8 cellular contexts compared by ENCODE assay signal in genomic region chr2:68466778-68467076, GRCh38. TPM values are rescaled to one million over a fixed set of nuclear protein-coding genes. Genes with fewer than 3 reads are reported as not detected.
DNase-seq lines count a peak whose midpoint lies in the region; ATAC-seq, FAIRE-seq and TF ChIP-seq lines count a peak whose summit lies in the region.

No MANE protein-coding gene starts in this region.

- FAIRE-seq in HTR-8/SVneo (lab: Jason Lieb, UNC): no peak

- H3K4me1 ChIP-seq in MM.1S (ENCODE audit: low read length) (peaks cover 26% of the 10 kb centered on the region), endodermal cell (ENCODE audit: control insufficient read depth, insufficient read depth, low read length) (peaks cover 6% of the 10 kb centered on the region)

- H4K20me1 ChIP-seq in MM.1S (ENCODE audit: insufficient read depth, low read length): no peaks in the 10 kb centered on the region

- ATAC-seq in GM21576 (IDR thresholded peaks at IDR 0.05; ENCODE audit: unreplicated experiment) (peak; percentile 23), GM19035 (IDR thresholded peaks at IDR 0.05; ENCODE audit: unreplicated experiment) (no peak)

- no peaks in the 10 kb centered on the region for H3K9me2 ChIP-seq in MM.1S (replicated peaks; ENCODE audit: insufficient read depth, low read length)

- H3K4me1 Mint-ChIP-seq in endodermal cell (peaks cover 29% of the 10 kb centered on the region), nephron progenitor cell (peaks cover 48% of the 10 kb centered on the region)

- H3K27ac ChIP-seq in MM.1S (ENCODE audit: low read length) (peak overlapping the region; percentile 69; the same call in 1 of the 2 replicates), endodermal cell (ENCODE audit: low read depth, low read length) (no peak overlapping the region)

- H3K9me3 ChIP-seq in MM.1S (replicated peaks; ENCODE audit: insufficient read depth, low read length): no peaks in the 10 kb centered on the region
- H3K9me3 ChIP-seq in endodermal cell (ENCODE audit: control insufficient read depth, low read length): no peaks in the 10 kb centered on the region

- WGBS in endodermal cell (ENCODE audit: insufficient coverage in 1 of 2, insufficient read length in 1 of 2), 2 experiments: 0 to 1% methylated on average over 3 to 18 of the region's 18 CpGs

- H3K27me3 Mint-ChIP-seq in endodermal cell (ENCODE audit: insufficient read depth): no peaks in the 10 kb centered on the region
- H3K27me3 Mint-ChIP-seq in nephron progenitor cell (ENCODE audit: low read depth, poor library complexity): peaks cover 3% of the 10 kb centered on the region

- H3F3A ChIP-seq in MM.1S (ENCODE audit: insufficient read depth, low read length): peaks cover 23% of the 10 kb centered on the region

- H3K27ac Mint-ChIP-seq in endodermal cell (peak overlapping the region; percentile 93), nephron progenitor cell (peak overlapping the region; percentile 95)

- H3K36me3 ChIP-seq in MM.1S (replicated peaks; ENCODE audit: insufficient read depth, low read length) (no peaks in the 10 kb centered on the region), endodermal cell (ENCODE audit: control insufficient read depth, insufficient read depth, low read length) (no peaks in the 10 kb centered on the region)

- H2AFZ ChIP-seq in MM.1S (ENCODE audit: low read length): peak overlapping the region; percentile 86

- H3K9ac ChIP-seq in MM.1S (ENCODE audit: low read length): peak overlapping the region; percentile 74
- peak overlapping the region; percentile 63 for H3K9ac ChIP-seq in endodermal cell (ENCODE audit: extremely low read depth, low read length, poor library complexity, severe bottlenecking)

- TF ChIP-seq CTCF in MM.1S (IDR thresholded peaks at IDR 0.05; ENCODE audit: low read length) (no peak), endodermal cell (conservative IDR thresholded peaks at IDR 0.05) (no peak), nephron progenitor cell (IDR thresholded peaks at IDR 0.05) (no peak)

- peak overlapping the region; percentile 97 for H3K4me3 Mint-ChIP-seq in endodermal cell
- peak overlapping the region; percentile 96 for H3K4me3 Mint-ChIP-seq in nephron progenitor cell

- H3K27me3 ChIP-seq in MM.1S (replicated peaks; ENCODE audit: insufficient read depth, low read length) (no peaks in the 10 kb centered on the region), endodermal cell (ENCODE audit: control insufficient read depth, insufficient read depth, low read length, poor library complexity, severe bottlenecking) (no peaks in the 10 kb centered on the region)

- H3K36me3 Mint-ChIP-seq in endodermal cell (ENCODE audit: low read depth): no peaks in the 10 kb centered on the region
- H3K36me3 Mint-ChIP-seq in nephron progenitor cell (ENCODE audit: low read depth): no peaks in the 10 kb centered on the region

- no peaks in the 10 kb centered on the region for H3K9me3 Mint-ChIP-seq in endodermal cell
- no peaks in the 10 kb centered on the region for H3K9me3 Mint-ChIP-seq in nephron progenitor cell

- H3K4me3 ChIP-seq in MM.1S (ENCODE audit: low read length) (peak overlapping the region; percentile 87), endodermal cell (ENCODE audit: low read length) (peak overlapping the region; percentile 96)

- H3K79me2 ChIP-seq in MM.1S (ENCODE audit: low read length): peaks cover 12% of the 10 kb centered on the region

- peak overlapping the region; percentile 80 for H3K4me2 ChIP-seq in MM.1S (ENCODE audit: low read depth, low read length)

- DNase-seq in MM.1S (no peak), endodermal cell (no peak), nephron progenitor cell (no peak), HTR-8/SVneo (ENCODE audit: insufficient read length, low spot score) (no peak), putamen (ENCODE audit: low spot score) (no peak), NCI-H2227 treated with DMSO at 0.1 percent for 48 hours (lab: John Stamatoyannopoulos, UW) (no peak)

RNA-seq across cellular contexts. Expression of gene FBXO48, which starts 0.4 kb away (rescaled TPM):
- 1 to 10 TPM; 1.3 to 1.5 TPM for total RNA-seq in endodermal cell
- polyA plus RNA-seq in endodermal cell (2013, experiment 1 of 2): 2.2 TPM
- polyA plus RNA-seq in endodermal cell (2013, experiment 2 of 2): 2.1 TPM

RNA-seq across cellular contexts. Expression of gene APLF, which starts 0.7 kb away (rescaled TPM):
- 1 to 10 TPM; 8.7 to 9.7 TPM for total RNA-seq in endodermal cell
- polyA plus RNA-seq in endodermal cell (2013, experiment 1 of 2): 3.6 TPM
- 3.9 TPM for polyA plus RNA-seq in endodermal cell (2013, experiment 2 of 2)
